ENCODE assay signal across 26 cellular contexts in the genomic region with DNA sequence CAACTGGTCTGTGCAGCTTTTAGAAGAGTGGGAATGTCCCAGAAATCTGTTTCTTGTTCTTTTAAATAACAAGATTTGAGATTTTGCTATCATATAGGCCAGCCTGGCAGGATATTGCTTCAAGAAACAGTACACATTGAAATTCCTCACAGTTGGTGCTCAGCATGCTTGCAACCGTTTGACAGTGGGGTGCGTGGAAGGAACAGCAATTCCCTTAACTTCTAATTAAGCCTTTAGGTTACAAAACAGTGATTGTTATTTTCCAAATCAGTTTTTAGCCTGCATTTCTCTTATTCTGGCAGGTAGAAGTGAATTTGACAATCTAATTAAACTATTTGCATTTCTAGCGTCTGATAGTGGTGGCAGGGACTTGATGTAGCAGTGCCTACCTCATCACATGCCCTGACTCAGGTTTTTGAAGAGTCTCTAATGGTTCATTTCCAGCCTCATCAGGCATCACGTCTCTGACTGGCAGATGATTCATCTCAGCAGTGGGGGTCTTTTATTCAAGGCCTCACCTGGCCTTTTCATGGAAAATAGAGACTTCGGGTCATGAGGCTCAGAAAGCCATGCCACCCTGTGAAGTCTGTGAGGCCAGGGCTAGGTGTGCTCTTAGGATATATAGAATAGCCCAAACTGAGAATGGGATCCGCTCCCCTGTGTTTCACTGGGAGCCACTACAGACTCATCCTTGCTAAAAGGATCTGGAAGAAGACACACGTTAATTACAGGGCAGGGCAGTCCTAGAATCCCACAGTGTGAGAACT. TPM values are rescaled to one million over a fixed set of nuclear protein-coding genes. Genes with fewer than 3 reads are reported as not detected.
DNase-seq lines count a peak whose midpoint lies in the region; ATAC-seq and TF ChIP-seq lines count a peak whose summit lies in the region.
"Had no signal": no experiment of that assay in that cellular context is flagged by ENCODE, and none has a peak within 500 bp of the region (broad histone marks: within the 10 kb centered on the region; RNA-seq: fewer than 3 reads in every experiment).

No MANE protein-coding gene starts in this region.

- no peaks in the 10 kb centered on the region for H3K27me3 ChIP-seq in mesendoderm (ENCODE audit: insufficient read depth, low read length, poor library complexity)
- H3K27me3 ChIP-seq: SJSA1 had no signal

- H3K4me1 ChIP-seq in mesendoderm (ENCODE audit: control insufficient read depth, low read depth, low read length) = no peaks in the 10 kb centered on the region

- H3K36me3 Mint-ChIP-seq in brain = no peaks in the 10 kb centered on the region
- H3K36me3 Mint-ChIP-seq: CD8-positive, alpha-beta memory T cell had no signal

- H3K79me2 ChIP-seq in mesendoderm (ENCODE audit: control insufficient read depth, insufficient read depth, low read length) = no peaks in the 10 kb centered on the region

- H3K27ac ChIP-seq in mesendoderm (ENCODE audit: low read depth, low read length) = no peak overlapping the region
- H3K27ac ChIP-seq: C4-2B, GM23248, SJSA1 had no signal

- H3K27ac Mint-ChIP-seq in brain = peak overlapping the region; percentile 37 to 96 (median 76)
- H3K27ac Mint-ChIP-seq: CD8-positive, alpha-beta memory T cell; T-helper 1 cell treated with Interleukin-12 subunit alpha and Interleukin-12 subunit beta and Interleukin-4 antibody, amounts not matched to agents 30 μg/mL and 1 μg/mL, for 36 hours had no signal

- no peak for ATAC-seq in GM18502 (IDR thresholded peaks at IDR 0.05; ENCODE audit: poor library complexity, unreplicated experiment)
- no peak for ATAC-seq in GM19324 (IDR thresholded peaks at IDR 0.05; ENCODE audit: low FRiP score, unreplicated experiment)
- ATAC-seq in Right ventricle myocardium inferior = no peak
- no peak for ATAC-seq in HG03135 (IDR thresholded peaks at IDR 0.05; ENCODE audit: unreplicated experiment)

- H3K4me2 ChIP-seq in mesendoderm (ENCODE audit: low read length) = no peak overlapping the region

- H3K9me3 Mint-ChIP-seq in brain = peaks cover 0 to 3% (median 2%) of the 10 kb centered on the region in 5 experiments
- H3K9me3 Mint-ChIP-seq: T-helper 1 cell treated with Interleukin-12 subunit alpha and Interleukin-12 subunit beta and Interleukin-4 antibody, amounts not matched to agents 30 μg/mL and 1 μg/mL, for 36 hours had no signal

- no peaks in the 10 kb centered on the region for H3K36me3 ChIP-seq in mesendoderm (ENCODE audit: control insufficient read depth, insufficient read depth, low read length)
- H3K36me3 ChIP-seq: SJSA1 had no signal

- no peak overlapping the region for H2BK120ac ChIP-seq in mesendoderm (ENCODE audit: low read depth, low read length)

- TF ChIP-seq CTCF in brain (conservative IDR thresholded peaks at IDR 0.05) = no peak

- H2AK5ac ChIP-seq in mesendoderm (ENCODE audit: low read length) = no peak overlapping the region

- H3K4ac ChIP-seq in mesendoderm (ENCODE audit: low read depth, low read length) = no peak overlapping the region

- no peaks in the 10 kb centered on the region for H3K27me3 Mint-ChIP-seq in brain

- WGBS in mesendoderm (ENCODE audit: extremely low coverage, insufficient coverage, low lambda C conversion rate) = no CpG with 5 or more reads among the region's 7 CpGs

- H3K79me1 ChIP-seq in mesendoderm (ENCODE audit: low read length) = no peaks in the 10 kb centered on the region

- no peak overlapping the region for H3K18ac ChIP-seq in mesendoderm (ENCODE audit: low read length)

- H2BK5ac ChIP-seq in mesendoderm (ENCODE audit: low read length) = no peak overlapping the region

- H3K9ac ChIP-seq in mesendoderm (ENCODE audit: low read length) = no peak overlapping the region
- H3K9ac ChIP-seq: GM23248 had no signal

- intact Hi-C loops in Right ventricle myocardium inferior (cut with DNase I) = no loop called here

- peak overlapping the region in 2 of 5 experiments; percentile 7 to 32 for H3K4me3 Mint-ChIP-seq in brain
- H3K4me3 Mint-ChIP-seq: CD8-positive, alpha-beta memory T cell; T-helper 1 cell treated with Interleukin-12 subunit alpha and Interleukin-12 subunit beta and Interleukin-4 antibody, amounts not matched to agents 30 μg/mL and 1 μg/mL, for 36 hours had no signal

- H3K4me1 Mint-ChIP-seq in brain = peaks cover 18% of the 10 kb centered on the region
- H3K4me1 Mint-ChIP-seq: CD8-positive, alpha-beta memory T cell had no signal

- no peak overlapping the region for H2BK15ac ChIP-seq in mesendoderm (replicated peaks; ENCODE audit: low read depth)

- no peak overlapping the region for H3K23ac ChIP-seq in mesendoderm (ENCODE audit: low read length)

- peak; percentile 7 for DNase-seq in Ammon's horn (ENCODE audit: low spot score)
- DNase-seq in NCI-H2227 treated with DMSO at 0.1 percent for 48 hours (lab: John Stamatoyannopoulos, UW) = peak; percentile 23
- DNase-seq in mesendoderm = peak; percentile 21
- no peak for DNase-seq in Right ventricle myocardium inferior (ENCODE audit: missing footprints)
- DNase-seq: 8988T; AML-193; CD8-positive, alpha-beta memory T cell; GF-D8; GM23248; HCEC 1CT; Karpas-422; MV-4-11; NCI-H1105 treated with DMSO at 0.1 percent for 48 hours; NCI-H1694; NCI-H510A; NCI-H82; OCI-M1 had no signal

- H3K4me3 ChIP-seq in mesendoderm (ENCODE audit: low read length) = no peak overlapping the region
- H3K4me3 ChIP-seq: GM23248, SJSA1 had no signal

- H4K5ac ChIP-seq in mesendoderm (ENCODE audit: low read length) = no peak overlapping the region

- no peak overlapping the region for H4K8ac ChIP-seq in mesendoderm (ENCODE audit: low read depth, low read length)

- no peak overlapping the region for H3K56ac ChIP-seq in mesendoderm (ENCODE audit: low read length)

RNA-seq across cellular contexts. Expression of a gene that starts 50.9 kb away (rescaled TPM):
- 0.27 TPM for polyA plus RNA-seq in brain (ENCODE audit: insufficient read depth, low read depth, low replicate concordance)
- polyA plus RNA-seq in mesendoderm (2013, experiment 1 of 2) = 0.20 TPM
- 0.24 TPM for polyA plus RNA-seq in mesendoderm (2013, experiment 2 of 2)
- total RNA-seq in Right ventricle myocardium inferior = 0.38 TPM
- total RNA-seq: CD8-positive, alpha-beta memory T cell; GM23248; M059J; SJSA1 had no signal
- polyA plus RNA-seq: AG04450; CD8-positive, alpha-beta memory T cell; GM23248 had no signal
